In genomic region chr13:75749407-75749806, GRCh38 we compare ENCODE assay signal across 11 cellular contexts.
DNase-seq lines count a peak whose midpoint lies in the region; ATAC-seq lines count a peak whose summit lies in the region.
"Had no signal": no experiment of that assay in that cellular context is flagged by ENCODE, and none has a peak within 500 bp of the region (broad histone marks: within the 10 kb centered on the region; RNA-seq: fewer than 3 reads in every experiment).

No MANE protein-coding gene starts in this region.

- DNase-seq in EH (ENCODE audit: low read depth): peak; percentile 60
- peak; percentile 35 for DNase-seq in NCI-H1436 treated with DMSO at 0.1 percent for 48 hours (lab: John Stamatoyannopoulos, UW)
- DNase-seq in brain pericyte (ENCODE audit: low read depth, low spot score): peak; percentile 54
- peak; percentile 64 for DNase-seq in myocyte (ENCODE audit: low read depth)
- DNase-seq in hippocampal formation (lab: John Stamatoyannopoulos, UW): no peak
- DNase-seq in activated effector memory CD4-positive, alpha-beta T cell treated with anti-CD3 and anti-CD28 coated beads, Interleukin-2, amount 50 U/mL, for 16 hours: no peak
- no peak for DNase-seq in NCI-H2227 treated with DMSO at 0.1 percent for 48 hours (lab: John Stamatoyannopoulos, UW)
- DNase-seq: body of pancreas; stimulated activated CD4-positive, alpha-beta T cell treated with anti-CD3 and anti-CD28 coated beads, Interleukin-15, amount 100 ng/mL, for 24 hours; stimulated activated naive CD8-positive, alpha-beta T cell treated with anti-CD3 and anti-CD28 coated beads, Interleukin-15, Interleukin-2, amounts not matched to agents 100 U/mL and 50 U/mL, for 24 hours had no signal

- no peak for ATAC-seq in GM18873 (IDR thresholded peaks at IDR 0.05; ENCODE audit: low FRiP score, unreplicated experiment)
- ATAC-seq: body of pancreas; stimulated activated naive CD8-positive, alpha-beta T cell treated with anti-CD3 and anti-CD28 coated beads, Interleukin-15, Interleukin-2, amounts not matched to agents 100 U/mL and 50 U/mL, for 24 hours had no signal

Comparison
In these comparisons a context has a peak if more than half of its experiments do, and no peak if none do; other contexts are left out.
1. DNase-seq: peak in EH (single experiment), NCI-H1436 treated with DMSO at 0.1 percent for 48 hours (single experiment), brain pericyte (single experiment) and myocyte (single experiment); none in hippocampal formation (0 of 2), activated effector memory CD4-positive, alpha-beta T cell treated with anti-CD3 and anti-CD28 coated beads, Interleukin-2, amount 50 U/mL, for 16 hours (single experiment) and NCI-H2227 treated with DMSO at 0.1 percent for 48 hours (single experiment).